ENCODE assay signal across 7 cellular contexts in genomic region chr6:63049216-63049615, GRCh38.
"Had no signal": no experiment of that assay in that cellular context is flagged by ENCODE, and none has a peak within 500 bp of the region (broad histone marks: within the 10 kb centered on the region; RNA-seq: fewer than 3 reads in every experiment).

No MANE protein-coding gene starts in this region.

- ATAC-seq: HCT116, HepG2 had no signal

- H3K9me3 ChIP-seq: HAP-1 had no signal

- H3K4me3 ChIP-seq: HAP-1 had no signal

- H3K4me1 ChIP-seq: HAP-1 had no signal

- H3K36me3 ChIP-seq: HAP-1 had no signal

- DNase-seq: GOT3, H7, HFFc6, KBM-7 had no signal
